In genomic region chr1:183306317-183307042, GRCh38 we compare ENCODE assay signal across 1 cellular context.
TF ChIP-seq lines count a peak whose summit lies in the region.

No MANE protein-coding gene starts in this region.

TF ChIP-seq in K562, 482 proteins besides CTCF, POLR2A, EP300 and RAD21 (continued from another document):
- TF ChIP-seq ARID4B (CRISPR knock-in tag; IDR thresholded peaks at IDR 0.05), result no peak
- TF ChIP-seq TBL1XR1 (IDR thresholded peaks at IDR 0.05; ENCODE audit: low read length in 2 of 2), result no peak
- no peak for TF ChIP-seq RBM34 (IDR thresholded peaks at IDR 0.05; ENCODE audit: borderline replicate concordance, insufficient read depth, low read length)
